In genomic region chr10:119494224-119495060, GRCh38 we compare ENCODE assay signal across 10 cellular contexts. TPM values are rescaled to one million over a fixed set of nuclear protein-coding genes. Genes with fewer than 3 reads are reported as not detected.
DNase-seq lines count a peak whose midpoint lies in the region; ATAC-seq, FAIRE-seq and TF ChIP-seq lines count a peak whose summit lies in the region.
"Had no signal": no experiment of that assay in that cellular context is flagged by ENCODE, and none has a peak within 500 bp of the region (broad histone marks: within the 10 kb centered on the region; RNA-seq: fewer than 3 reads in every experiment).

No MANE protein-coding gene starts in this region.

- peaks cover 7 to 12% (median 11%) of the 10 kb centered on the region in 3 donors for H3K4me1 ChIP-seq in skeletal muscle tissue (ENCODE audit: control insufficient read depth in 3 of 3, insufficient read depth in 3 of 3, low read length in 3 of 3)
- peaks cover 7% of the 10 kb centered on the region for H3K4me1 ChIP-seq in Karpas-422 (ENCODE audit: low read length)

- H3K9ac ChIP-seq in skeletal muscle tissue (ENCODE audit: low read depth in 1 of 3, low read length in 3 of 3) (no peak overlapping the region), Karpas-422 (ENCODE audit: low read length) (no peak overlapping the region)

- H3K27ac ChIP-seq in skeletal muscle tissue (ENCODE audit: low read depth, low read length) (peak overlapping the region; percentile 19), Karpas-422 (ENCODE audit: low read length) (no peak overlapping the region)

- TF ChIP-seq POLR2A in GM18505 (IDR thresholded peaks at IDR 0.05; ENCODE audit: borderline replicate concordance, extremely low read depth, insufficient read depth, insufficient read length): no peak

- no peak overlapping the region for H3K4me3 ChIP-seq in skeletal muscle tissue (ENCODE audit: low read length in 3 of 3)
- no peak overlapping the region for H3K4me3 ChIP-seq in Karpas-422 (ENCODE audit: low read length)

- ATAC-seq in GM18505 (IDR thresholded peaks at IDR 0.05; ENCODE audit: unreplicated experiment): no peak

- H3K27me3 ChIP-seq in skeletal muscle tissue (ENCODE audit: control insufficient read depth in 3 of 3, insufficient read depth in 3 of 3, low read length in 3 of 3) (no peaks in the 10 kb centered on the region), Karpas-422 (ENCODE audit: low read length) (no peaks in the 10 kb centered on the region)

- no peaks in the 10 kb centered on the region for H3K9me2 ChIP-seq in Karpas-422 (replicated peaks; ENCODE audit: insufficient read depth, low read length)

- H3K79me2 ChIP-seq in Karpas-422 (ENCODE audit: low read length): no peaks in the 10 kb centered on the region

- no peaks in the 10 kb centered on the region for H3K9me3 ChIP-seq in skeletal muscle tissue (ENCODE audit: control insufficient read depth in 3 of 3, low read length in 3 of 3)
- no peaks in the 10 kb centered on the region for H3K9me3 ChIP-seq in Karpas-422 (ENCODE audit: low read length)

- H3K36me3 ChIP-seq in skeletal muscle tissue (ENCODE audit: control insufficient read depth in 3 of 3, insufficient read depth in 3 of 3, low read length in 3 of 3) (peaks cover 0 to 2% (median 0%) of the 10 kb centered on the region in 3 donors), Karpas-422 (ENCODE audit: insufficient read depth, low read length) (no peaks in the 10 kb centered on the region)

- DNase-seq in NCI-H510A treated with DMSO at 0.1 percent for 48 hours (lab: John Stamatoyannopoulos, UW): peak; percentile 40
- no peak for DNase-seq in NCI-H510A (lab: John Stamatoyannopoulos, UW)
- DNase-seq in NCI-H187 treated with DMSO at 0.1 percent for 48 hours (lab: John Stamatoyannopoulos, UW): peak; percentile 20
- DNase-seq in HK-2 (ENCODE audit: unreplicated experiment): no peak
- no peak for DNase-seq in Karpas-422
- DNase-seq: 8988T had no signal

- no peak overlapping the region for H2AFZ ChIP-seq in Karpas-422 (ENCODE audit: low read length)

- H4K20me1 ChIP-seq in Karpas-422 (ENCODE audit: insufficient read depth, low read depth, low read length): no peaks in the 10 kb centered on the region

- no peak overlapping the region for H3K4me2 ChIP-seq in Karpas-422 (ENCODE audit: low read depth, low read length, poor library complexity, severe bottlenecking)

- FAIRE-seq in endometrium (lab: Jason Lieb, UNC): peak; percentile 98
- FAIRE-seq: keratinocyte had no signal

RNA-seq across cellular contexts. Expression of gene RGS10, which starts 48.1 kb away (rescaled TPM):
- 39.7 TPM for total RNA-seq in skeletal muscle tissue
- 54.5 and 78.0 TPM in 2 replicates for total RNA-seq in Karpas-422 (2014; rRNA removed; shearing (Covaris generic); ENCODE audit: low replicate concordance)

Comparison
In these comparisons a context has a peak if more than half of its experiments do, and no peak if none do; other contexts are left out.
1. DNase-seq: peak in NCI-H510A treated with DMSO at 0.1 percent for 48 hours (single experiment) and NCI-H187 treated with DMSO at 0.1 percent for 48 hours (single experiment); none in NCI-H510A (single experiment), HK-2 (single experiment) and Karpas-422 (single experiment).